2 cellular contexts compared by ENCODE assay signal in genomic region chr5:173340984-173341383, GRCh38.
TF ChIP-seq lines count a peak whose summit lies in the region.

No MANE protein-coding gene starts in this region.

TF ChIP-seq in GM23338, 12 proteins besides CTCF, POLR2A, EP300 and RAD21:
- TF ChIP-seq CREB1 (CRISPR knock-in tag; IDR thresholded peaks at IDR 0.05; ENCODE audit: low read depth) (no peak), JUNB (IDR thresholded peaks at IDR 0.05; ENCODE audit: unreplicated experiment) (no peak), STAT1 (IDR thresholded peaks at IDR 0.05; ENCODE audit: unreplicated experiment) (no peak), REST (IDR thresholded peaks at IDR 0.05; ENCODE audit: unreplicated experiment) (no peak), ZNF331 (CRISPR knock-in tag; IDR thresholded peaks at IDR 0.05; ENCODE audit: low read depth) (no peak), POLR2AphosphoS5 (IDR thresholded peaks at IDR 0.05; ENCODE audit: low read depth) (no peak)

TF ChIP-seq in H1, 55 proteins besides CTCF, POLR2A, EP300 and RAD21:
- TF ChIP-seq RBBP5 (IDR thresholded peaks at IDR 0.05; ENCODE audit: borderline replicate concordance, low read depth, low read length) (no peak), E2F6 (IDR thresholded peaks at IDR 0.05) (0 out of 2 replicates have a peak, but pooled peaks have one; percentile 21)
